In genomic region chr2:177603734-177604133, GRCh38 we compare ENCODE assay signal across 8 cellular contexts.
DNase-seq lines count a peak whose midpoint lies in the region; TF ChIP-seq lines count a peak whose summit lies in the region.
"Had no signal": no experiment of that assay in that cellular context is flagged by ENCODE, and none has a peak within 500 bp of the region (broad histone marks: within the 10 kb centered on the region; RNA-seq: fewer than 3 reads in every experiment).

No MANE protein-coding gene starts in this region.

- H3K4me1 ChIP-seq in HAP-1, result peaks cover 34% of the 10 kb centered on the region

- H3K27ac Mint-ChIP-seq in glutamatergic neuron (ENCODE audit: unreplicated experiment) (peak overlapping the region; percentile 19), progenitor cell of endocrine pancreas (peak overlapping the region; percentile 18)
- no peak overlapping the region for H3K27ac Mint-ChIP-seq in activated naive CD8-positive, alpha-beta T cell treated with anti-CD3 and anti-CD28 coated beads for 36 hours

- peaks cover 6% of the 10 kb centered on the region; the same call in 1 of the 2 replicates for H3K36me3 ChIP-seq in HAP-1 (replicated peaks)

- H3K27me3 ChIP-seq in HAP-1 (ENCODE audit: low read depth), result no peaks in the 10 kb centered on the region

- H3K4me3 Mint-ChIP-seq in glutamatergic neuron (ENCODE audit: unreplicated experiment) (no peak overlapping the region), progenitor cell of endocrine pancreas (ENCODE audit: low read depth) (no peak overlapping the region)
- no peak overlapping the region for H3K4me3 Mint-ChIP-seq in activated naive CD8-positive, alpha-beta T cell treated with anti-CD3 and anti-CD28 coated beads for 36 hours

- H3K9me3 ChIP-seq in HAP-1, result peaks cover 11% of the 10 kb centered on the region; the same call in 1 of the 2 replicates

- H3K4me1 Mint-ChIP-seq in glutamatergic neuron (ENCODE audit: low read depth, unreplicated experiment) (peaks cover 33% of the 10 kb centered on the region), progenitor cell of endocrine pancreas (ENCODE audit: low read depth) (peaks cover 42% of the 10 kb centered on the region)
- H3K4me1 Mint-ChIP-seq in activated naive CD8-positive, alpha-beta T cell treated with anti-CD3 and anti-CD28 coated beads for 36 hours, result no peaks in the 10 kb centered on the region

- H3K27me3 Mint-ChIP-seq in glutamatergic neuron (ENCODE audit: unreplicated experiment) (no peaks in the 10 kb centered on the region), progenitor cell of endocrine pancreas (no peaks in the 10 kb centered on the region)
- no peaks in the 10 kb centered on the region for H3K27me3 Mint-ChIP-seq in activated naive CD8-positive, alpha-beta T cell treated with anti-CD3 and anti-CD28 coated beads for 36 hours

- H3K9me3 Mint-ChIP-seq in glutamatergic neuron (ENCODE audit: unreplicated experiment), result peaks cover 1% of the 10 kb centered on the region
- H3K9me3 Mint-ChIP-seq in progenitor cell of endocrine pancreas (ENCODE audit: low read depth), result peaks cover 8% of the 10 kb centered on the region
- no peaks in the 10 kb centered on the region for H3K9me3 Mint-ChIP-seq in activated naive CD8-positive, alpha-beta T cell treated with anti-CD3 and anti-CD28 coated beads for 36 hours

- no peak for TF ChIP-seq CTCF in glutamatergic neuron (IDR thresholded peaks at IDR 0.05; ENCODE audit: partially characterized antibody, unreplicated experiment)
- TF ChIP-seq CTCF in progenitor cell of endocrine pancreas (IDR thresholded peaks at IDR 0.05; ENCODE audit: unreplicated experiment), result no peak
- no peak for TF ChIP-seq CTCF in GM20000 (IDR thresholded peaks at IDR 0.05; ENCODE audit: extremely low read depth, missing control alignments)

- peak overlapping the region; percentile 35 for H3K4me3 ChIP-seq in HAP-1

- in situ Hi-C loops in HAP-1 (cut with MboI; ENCODE audit: low sequenced_read_pairs) (loop anchor here (10.0 kb wide), 1 partner anchor 121 kb away; no protein-coding TSS in a partner anchor), G401 (cut with HindIII; ENCODE audit: low sequenced_read_pairs) (loop anchor here (10.0 kb wide), 1 partner anchor 269 kb away; no protein-coding TSS in a partner anchor)

- peak; percentile 66 for DNase-seq in DMS 273 (lab: John Stamatoyannopoulos, UW; ENCODE audit: unreplicated experiment)
- DNase-seq in HAP-1 (ENCODE audit: low spot score in 2 of 2), result peak in 1 of 2 experiments; percentile 15
- DNase-seq in glutamatergic neuron, result no peak
- no peak for DNase-seq in progenitor cell of endocrine pancreas (ENCODE audit: low spot score, unreplicated experiment)
- no peak for DNase-seq in activated naive CD8-positive, alpha-beta T cell treated with anti-CD3 and anti-CD28 coated beads for 36 hours
- DNase-seq in GM20000 (ENCODE audit: low spot score), result no peak
- no peak for DNase-seq in G401 (ENCODE audit: low spot score)
- DNase-seq: NCI-H1417 treated with DMSO at 0.1 percent for 48 hours had no signal

- peaks cover 5% of the 10 kb centered on the region for H3K36me3 Mint-ChIP-seq in glutamatergic neuron (ENCODE audit: unreplicated experiment)
- H3K36me3 Mint-ChIP-seq in progenitor cell of endocrine pancreas (ENCODE audit: insufficient read depth), result peaks cover 3% of the 10 kb centered on the region
- no peaks in the 10 kb centered on the region for H3K36me3 Mint-ChIP-seq in activated naive CD8-positive, alpha-beta T cell treated with anti-CD3 and anti-CD28 coated beads for 36 hours
